ENCODE assay signal across 26 cellular contexts in genomic region chr7:29209745-29210144, GRCh38.
"Had no signal": no experiment of that assay in that cellular context is flagged by ENCODE, and none has a peak within 500 bp of the region (broad histone marks: within the 10 kb centered on the region; RNA-seq: fewer than 3 reads in every experiment).

No MANE protein-coding gene starts in this region.

- H3K27ac ChIP-seq: colonic mucosa, epithelial cell of prostate, esophagus squamous epithelium, gastrocnemius medialis, heart right ventricle, left lung, lower lobe of right lung had no signal

- H3K27ac Mint-ChIP-seq: dendritic cell treated with granulocyte-macrophage colony-stimulating factor and Interleukin-4, amounts not matched to agents 40 ng/mL and 50 ng/mL, for 4 days; endodermal cell had no signal

- H3K27me3 ChIP-seq: colonic mucosa, esophagus squamous epithelium, gastrocnemius medialis, heart right ventricle, left lung had no signal

- H3K27me3 Mint-ChIP-seq: dendritic cell treated with granulocyte-macrophage colony-stimulating factor and Interleukin-4, amounts not matched to agents 40 ng/mL and 50 ng/mL, for 4 days; effector memory CD8-positive, alpha-beta T cell had no signal

- ATAC-seq: effector memory CD8-positive, alpha-beta T cell; esophagus mucosa; gastrocnemius medialis; heart right ventricle; left cardiac atrium; left lung; lower lobe of right lung had no signal

- FAIRE-seq: endometrium, islet of Langerhans, keratinocyte had no signal

- H3K4me3 ChIP-seq: colonic mucosa, esophagus squamous epithelium, gastrocnemius medialis, heart right ventricle, left lung, lower lobe of right lung had no signal

- H3K9me3 ChIP-seq: colonic mucosa, esophagus squamous epithelium, gastrocnemius medialis, heart right ventricle, left lung, lower lobe of right lung had no signal

- H3K4me3 Mint-ChIP-seq: dendritic cell treated with granulocyte-macrophage colony-stimulating factor and Interleukin-4, amounts not matched to agents 40 ng/mL and 50 ng/mL, for 4 days; effector memory CD8-positive, alpha-beta T cell; endodermal cell had no signal

- H3K9me3 Mint-ChIP-seq: dendritic cell treated with granulocyte-macrophage colony-stimulating factor and Interleukin-4, amounts not matched to agents 40 ng/mL and 50 ng/mL, for 4 days; effector memory CD8-positive, alpha-beta T cell; endodermal cell had no signal

- H3K36me3 ChIP-seq: colonic mucosa, esophagus squamous epithelium, gastrocnemius medialis, heart right ventricle, left lung, lower lobe of right lung had no signal

- DNase-seq: colonic mucosa; cortex of kidney; effector CD8-positive, alpha-beta T cell; effector memory CD8-positive, alpha-beta T cell; endodermal cell; erythroblast; esophagus squamous epithelium; foreskin fibroblast; foreskin melanocyte; gastrocnemius medialis; glutamatergic neuron; head of caudate nucleus; heart right ventricle; hippocampal formation; left cardiac atrium; left lung; left ventricle myocardium superior; lower lobe of right lung; mesenchymal stem cell; midbrain had no signal

- H3K4me1 ChIP-seq: esophagus squamous epithelium, left lung, lower lobe of right lung had no signal
